In genomic region chr3:127665586-127665985, GRCh38 we compare ENCODE assay signal across 23 cellular contexts.
"Had no signal": no experiment of that assay in that cellular context is flagged by ENCODE, and none has a peak within 500 bp of the region (broad histone marks: within the 10 kb centered on the region; RNA-seq: fewer than 3 reads in every experiment).

No MANE protein-coding gene starts in this region.

- ATAC-seq: activated CD4-positive, alpha-beta T cell treated with anti-CD3 and anti-CD28 coated beads for 36 hours; activated naive CD4-positive, alpha-beta T cell treated with anti-CD3 and anti-CD28 coated beads, Interleukin-2, amount 50 U/mL, for 72 hours; activated T-cell treated with anti-CD3 and anti-CD28 coated beads, Interleukin-2, amount 50 U/mL, for 4 hours; activated T-helper 17 cell treated with anti-CD3 and anti-CD28 coated beads, Interleukin-2, amount 50 U/mL, for 72 hours; heart left ventricle; naive thymus-derived CD8-positive, alpha-beta T cell; right cardiac atrium; stimulated activated naive B cell treated with anti-CD40 and anti-IgM and Interleukin-4, amounts not matched to agents 10 μg/mL and 1 μg/mL and 100 μg/mL, for 72 hours had no signal

- DNase-seq: activated CD4-positive, alpha-beta T cell treated with anti-CD3 and anti-CD28 coated beads for 36 hours; activated CD4-positive, alpha-beta T cell treated with anti-CD3 and anti-CD28 coated beads, Interleukin-2, amount 50 U/mL, for 4 hours; activated CD4-positive, CD25-positive, alpha-beta regulatory T cell; activated naive CD4-positive, alpha-beta T cell; activated T-cell treated with anti-CD3 and anti-CD28 coated beads, Interleukin-2, amount 50 U/mL, for 4 hours; effector CD8-positive, alpha-beta T cell; heart left ventricle; hypothalamus; immature natural killer cell; midbrain; naive thymus-derived CD8-positive, alpha-beta T cell; nucleus accumbens; right cardiac atrium; stimulated activated CD4-positive, alpha-beta T cell treated with anti-CD3 and anti-CD28 coated beads, Interleukin-15, amount 100 ng/mL, for 24 hours; stimulated activated CD4-positive, alpha-beta T cell treated with anti-CD3 and anti-CD28 coated beads, Interleukin-2, amount 100 ng/mL, for 24 hours; stimulated activated naive B cell treated with anti-CD40 and anti-IgM and Interleukin-4, amounts not matched to agents 10 μg/mL and 1 μg/mL and 100 μg/mL, for 72 hours; stomach; thyroid gland; upper lobe of left lung had no signal

- H3K27ac Mint-ChIP-seq: activated CD4-positive, alpha-beta T cell treated with anti-CD3 and anti-CD28 coated beads for 36 hours; activated naive CD4-positive, alpha-beta T cell treated with anti-CD3 and anti-CD28 coated beads, Interleukin-2, amount 50 U/mL, for 72 hours; activated T-helper 17 cell treated with anti-CD3 and anti-CD28 coated beads, Interleukin-2, amount 50 U/mL, for 72 hours; stimulated activated naive B cell treated with anti-CD40 and anti-IgM and Interleukin-4, amounts not matched to agents 10 μg/mL and 1 μg/mL and 100 μg/mL, for 72 hours had no signal

- H3K36me3 Mint-ChIP-seq: activated naive CD4-positive, alpha-beta T cell treated with anti-CD3 and anti-CD28 coated beads, Interleukin-2, amount 50 U/mL, for 72 hours; immature natural killer cell; naive thymus-derived CD8-positive, alpha-beta T cell; stimulated activated naive B cell treated with anti-CD40 and anti-IgM and Interleukin-4, amounts not matched to agents 10 μg/mL and 1 μg/mL and 100 μg/mL, for 72 hours had no signal

- H3K27me3 Mint-ChIP-seq: activated CD4-positive, alpha-beta T cell treated with anti-CD3 and anti-CD28 coated beads for 36 hours; activated T-helper 17 cell treated with anti-CD3 and anti-CD28 coated beads, Interleukin-2, amount 50 U/mL, for 72 hours; central memory CD8-positive, alpha-beta T cell; naive thymus-derived CD8-positive, alpha-beta T cell; stimulated activated naive B cell treated with anti-CD40 and anti-IgM and Interleukin-4, amounts not matched to agents 10 μg/mL and 1 μg/mL and 100 μg/mL, for 72 hours had no signal

- H3K4me3 Mint-ChIP-seq: activated CD4-positive, alpha-beta T cell treated with anti-CD3 and anti-CD28 coated beads for 36 hours; activated T-cell treated with anti-CD3 and anti-CD28 coated beads, Interleukin-2, amount 50 U/mL, for 4 hours; activated T-helper 17 cell treated with anti-CD3 and anti-CD28 coated beads, Interleukin-2, amount 50 U/mL, for 72 hours; central memory CD8-positive, alpha-beta T cell; immature natural killer cell; naive thymus-derived CD8-positive, alpha-beta T cell; neural crest cell; stimulated activated naive B cell treated with anti-CD40 and anti-IgM and Interleukin-4, amounts not matched to agents 10 μg/mL and 1 μg/mL and 100 μg/mL, for 72 hours had no signal

- H3K4me1 Mint-ChIP-seq: activated CD4-positive, alpha-beta T cell treated with anti-CD3 and anti-CD28 coated beads for 36 hours; activated T-helper 17 cell treated with anti-CD3 and anti-CD28 coated beads, Interleukin-2, amount 50 U/mL, for 72 hours; central memory CD8-positive, alpha-beta T cell; immature natural killer cell had no signal

- H3K9me3 Mint-ChIP-seq: activated naive CD4-positive, alpha-beta T cell treated with anti-CD3 and anti-CD28 coated beads, Interleukin-2, amount 50 U/mL, for 72 hours; activated T-cell treated with anti-CD3 and anti-CD28 coated beads, Interleukin-2, amount 50 U/mL, for 4 hours; activated T-helper 17 cell treated with anti-CD3 and anti-CD28 coated beads, Interleukin-2, amount 50 U/mL, for 72 hours; central memory CD8-positive, alpha-beta T cell; immature natural killer cell; naive thymus-derived CD8-positive, alpha-beta T cell; neural crest cell; stimulated activated naive B cell treated with anti-CD40 and anti-IgM and Interleukin-4, amounts not matched to agents 10 μg/mL and 1 μg/mL and 100 μg/mL, for 72 hours had no signal
